16 cellular contexts compared by ENCODE assay signal in genomic region chr5:882253-883185, GRCh38. TPM values are rescaled to one million over a fixed set of nuclear protein-coding genes. Genes with fewer than 3 reads are reported as not detected.
DNase-seq lines count a peak whose midpoint lies in the region; ATAC-seq and TF ChIP-seq lines count a peak whose summit lies in the region.
"Had no signal": no experiment of that assay in that cellular context is flagged by ENCODE, and none has a peak within 500 bp of the region (broad histone marks: within the 10 kb centered on the region; RNA-seq: fewer than 3 reads in every experiment).

No MANE protein-coding gene starts in this region.

- no peaks in the 10 kb centered on the region for H3K9me3 ChIP-seq in suprapubic skin
- H3K9me3 ChIP-seq: body of pancreas, Caco-2, prostate gland, testis had no signal

- no peak for TF ChIP-seq EP300 in suprapubic skin (IDR thresholded peaks at IDR 0.05)

- TF ChIP-seq POLR2A in suprapubic skin (IDR thresholded peaks at IDR 0.05) = no peak

- no peak overlapping the region for H3K27ac ChIP-seq in suprapubic skin
- H3K27ac ChIP-seq: body of pancreas, prostate gland, testis had no signal

- H3K4me1 ChIP-seq in suprapubic skin = no peaks in the 10 kb centered on the region
- H3K4me1 ChIP-seq: body of pancreas, Caco-2, prostate gland, testis had no signal

- peaks cover 18% of the 10 kb centered on the region for H3K4me1 Mint-ChIP-seq in activated T-cell treated with anti-CD3 and anti-CD28 coated beads, Interleukin-2, amount 50 U/mL, for 72 hours (ENCODE audit: low read depth)
- H3K4me1 Mint-ChIP-seq in activated CD4-positive, alpha-beta memory T cell treated with anti-CD3 and anti-CD28 coated beads, Interleukin-2, amount 10 ng/mL, durations not matched to agents 7 days and 5 days = peaks cover 18% of the 10 kb centered on the region
- no peaks in the 10 kb centered on the region for H3K4me1 Mint-ChIP-seq in glutamatergic neuron (ENCODE audit: low read depth, unreplicated experiment)

- CTCF ChIA-PET in activated CD4-positive, alpha-beta memory T cell treated with anti-CD3 and anti-CD28 coated beads, Interleukin-2, amount 10 ng/mL, durations not matched to agents 7 days and 5 days (lab: Charles Lee) = interaction anchor here (1.0 kb wide), 1 partner anchor 9 kb away, joined by 4 read pairs; no protein-coding TSS in a partner anchor

- no peaks in the 10 kb centered on the region for H3K27me3 ChIP-seq in suprapubic skin
- H3K27me3 ChIP-seq: body of pancreas, testis had no signal

- H3K9me3 Mint-ChIP-seq in activated T-cell treated with anti-CD3 and anti-CD28 coated beads, Interleukin-2, amount 50 U/mL, for 72 hours = peaks cover 10% of the 10 kb centered on the region in 2 donors
- peaks cover 11% of the 10 kb centered on the region for H3K9me3 Mint-ChIP-seq in activated CD4-positive, alpha-beta memory T cell treated with anti-CD3 and anti-CD28 coated beads, Interleukin-2, amount 10 ng/mL, durations not matched to agents 7 days and 5 days
- peaks cover 3% of the 10 kb centered on the region for H3K9me3 Mint-ChIP-seq in glutamatergic neuron (ENCODE audit: unreplicated experiment)

- POLR2A ChIA-PET in activated CD4-positive, alpha-beta memory T cell treated with anti-CD3 and anti-CD28 coated beads, Interleukin-2, amount 10 ng/mL, durations not matched to agents 7 days and 5 days (lab: Charles Lee) = no interaction called here

- no peaks in the 10 kb centered on the region for H3K27me3 Mint-ChIP-seq in activated T-cell treated with anti-CD3 and anti-CD28 coated beads, Interleukin-2, amount 50 U/mL, for 72 hours (ENCODE audit: low read depth)
- no peaks in the 10 kb centered on the region for H3K27me3 Mint-ChIP-seq in activated CD4-positive, alpha-beta memory T cell treated with anti-CD3 and anti-CD28 coated beads, Interleukin-2, amount 10 ng/mL, durations not matched to agents 7 days and 5 days
- H3K27me3 Mint-ChIP-seq in glutamatergic neuron (ENCODE audit: unreplicated experiment) = peaks cover 2% of the 10 kb centered on the region

- H3K4me3 Mint-ChIP-seq in activated T-cell treated with anti-CD3 and anti-CD28 coated beads, Interleukin-2, amount 50 U/mL, for 72 hours = peak overlapping the region in 1 of 2 donors; percentile 0
- peak overlapping the region; percentile 61 for H3K4me3 Mint-ChIP-seq in activated CD4-positive, alpha-beta memory T cell treated with anti-CD3 and anti-CD28 coated beads, Interleukin-2, amount 10 ng/mL, durations not matched to agents 7 days and 5 days
- no peak overlapping the region for H3K4me3 Mint-ChIP-seq in glutamatergic neuron (ENCODE audit: unreplicated experiment)

- TF ChIP-seq CTCF in glutamatergic neuron (IDR thresholded peaks at IDR 0.05; ENCODE audit: partially characterized antibody, unreplicated experiment) = no peak
- no peak for TF ChIP-seq CTCF in suprapubic skin (IDR thresholded peaks at IDR 0.05)

- peaks cover 34 to 52% of the 10 kb centered on the region in 2 donors for H3K36me3 Mint-ChIP-seq in activated T-cell treated with anti-CD3 and anti-CD28 coated beads, Interleukin-2, amount 50 U/mL, for 72 hours (ENCODE audit: insufficient read depth in 2 of 2)
- H3K36me3 Mint-ChIP-seq in activated CD4-positive, alpha-beta memory T cell treated with anti-CD3 and anti-CD28 coated beads, Interleukin-2, amount 10 ng/mL, durations not matched to agents 7 days and 5 days (ENCODE audit: low read depth) = peaks cover 78% of the 10 kb centered on the region
- H3K36me3 Mint-ChIP-seq in glutamatergic neuron (ENCODE audit: unreplicated experiment) = peaks cover 24% of the 10 kb centered on the region

- peaks cover 77% of the 10 kb centered on the region for H3K36me3 ChIP-seq in suprapubic skin

- peak overlapping the region; percentile 93 for H3K27ac Mint-ChIP-seq in activated T-cell treated with anti-CD3 and anti-CD28 coated beads, Interleukin-2, amount 50 U/mL, for 72 hours
- peak overlapping the region; percentile 72 for H3K27ac Mint-ChIP-seq in activated CD4-positive, alpha-beta memory T cell treated with anti-CD3 and anti-CD28 coated beads, Interleukin-2, amount 10 ng/mL, durations not matched to agents 7 days and 5 days
- H3K27ac Mint-ChIP-seq in glutamatergic neuron (ENCODE audit: unreplicated experiment) = peak overlapping the region; percentile 46

- whole genome bisulfite sequencing in suprapubic skin = 89% methylated on average over 33 of the region's 33 CpGs

- no peak for ATAC-seq in activated T-cell treated with anti-CD3 and anti-CD28 coated beads, Interleukin-2, amount 50 U/mL, for 72 hours (replicated peaks in 1 of 2)
- ATAC-seq: body of pancreas had no signal

- no peak overlapping the region for H3K4me3 ChIP-seq in suprapubic skin
- H3K4me3 ChIP-seq: body of pancreas, prostate gland, testis had no signal

- no peak for DNase-seq in activated T-cell treated with anti-CD3 and anti-CD28 coated beads, Interleukin-2, amount 50 U/mL, for 72 hours
- DNase-seq in activated T-cell treated with anti-CD3 and anti-CD28 coated beads, Interleukin-2, amount 50 U/mL, for 1 hour = no peak
- no peak for DNase-seq in activated CD4-positive, alpha-beta memory T cell treated with anti-CD3 and anti-CD28 coated beads, Interleukin-2, amount 10 ng/mL, durations not matched to agents 7 days and 5 days
- DNase-seq in glutamatergic neuron (no peak), suprapubic skin (ENCODE audit: low spot score in 2 of 2) (peak; percentile 37 to 47), activated gamma-delta T cell (lab: John Stamatoyannopoulos, UW) (no peak), anterior cingulate cortex (lab: John Stamatoyannopoulos, UW) (no peak)
- no peak for DNase-seq in activated effector memory CD4-positive, alpha-beta T cell treated with Interleukin-2 at 50 U/mL for 16 hours
- DNase-seq: activated CD8-positive, alpha-beta memory T cell treated with anti-CD3 and anti-CD28 coated beads, Interleukin-2, amount 50 U/mL, for 48 hours; NCI-H187 treated with DMSO at 0.1 percent for 48 hours; NCI-H510A; stimulated activated CD4-positive, alpha-beta T cell treated with anti-CD3 and anti-CD28 coated beads, Interleukin-12 subunit alpha, Interleukin-12 subunit beta, amount 100 ng/mL, for 4 hours; testis had no signal

RNA-seq across cellular contexts. Expression of gene BRD9, which starts 10.1 kb away (rescaled TPM):
- 10 to 100 TPM; 50.6 to 54.7 TPM for total RNA-seq in activated T-cell treated with anti-CD3 and anti-CD28 coated beads, Interleukin-2, amount 50 U/mL, for 72 hours
- 10 to 100 TPM; 52.3 to 54.0 TPM for total RNA-seq in activated CD4-positive, alpha-beta memory T cell treated with anti-CD3 and anti-CD28 coated beads, Interleukin-2, amount 10 ng/mL, durations not matched to agents 7 days and 5 days
- total RNA-seq in glutamatergic neuron (ENCODE audit: unreplicated experiment) (104 TPM), suprapubic skin (10 to 100 TPM; 25.2 to 73.0 (median 38.8) TPM)

RNA-seq across cellular contexts. Expression of gene TRIP13, which starts 10.2 kb away (rescaled TPM):
- 10 to 100 TPM; 17.7 to 18.2 TPM for total RNA-seq in activated T-cell treated with anti-CD3 and anti-CD28 coated beads, Interleukin-2, amount 50 U/mL, for 72 hours
- total RNA-seq in activated CD4-positive, alpha-beta memory T cell treated with anti-CD3 and anti-CD28 coated beads, Interleukin-2, amount 10 ng/mL, durations not matched to agents 7 days and 5 days = 10 to 100 TPM; 26.6 to 28.8 TPM
- total RNA-seq in glutamatergic neuron (ENCODE audit: unreplicated experiment) (3.9 TPM), suprapubic skin (1 to 10 TPM; 1.1 to 3.7 (median 1.6) TPM)

RNA-seq across cellular contexts. Expression of gene ZDHHC11, which starts 31.7 kb away (rescaled TPM):
- 10 to 100 TPM; 28.3 to 29.5 TPM for total RNA-seq in activated T-cell treated with anti-CD3 and anti-CD28 coated beads, Interleukin-2, amount 50 U/mL, for 72 hours
- 1 to 10 TPM; 5.8 to 6.6 TPM for total RNA-seq in activated CD4-positive, alpha-beta memory T cell treated with anti-CD3 and anti-CD28 coated beads, Interleukin-2, amount 10 ng/mL, durations not matched to agents 7 days and 5 days
- 73.0 TPM for total RNA-seq in glutamatergic neuron (ENCODE audit: unreplicated experiment)
- 10 to 100 TPM in 2 of 4 donors, 1 to 10 TPM in 2; 7.5 to 81.5 (median 22.6) TPM for total RNA-seq in suprapubic skin

Comparison
In these comparisons a context has a peak if more than half of its experiments do, and no peak if none do; other contexts are left out.
1. DNase-seq: peak in suprapubic skin (2 of 2); none in activated T-cell treated with anti-CD3 and anti-CD28 coated beads, Interleukin-2, amount 50 U/mL, for 72 hours (0 of 2), activated T-cell treated with anti-CD3 and anti-CD28 coated beads, Interleukin-2, amount 50 U/mL, for 1 hour (single experiment), activated CD4-positive, alpha-beta memory T cell treated with anti-CD3 and anti-CD28 coated beads, Interleukin-2, amount 10 ng/mL, durations not matched to agents 7 days and 5 days (single experiment), glutamatergic neuron (single experiment), activated gamma-delta T cell (single experiment), anterior cingulate cortex (0 of 58) and activated effector memory CD4-positive, alpha-beta T cell treated with Interleukin-2 at 50 U/mL for 16 hours (single experiment).
2. Peak in every context shown above with its lines, with median percentiles within 50 percentile points of each other: H3K27ac Mint-ChIP-seq.